8 cellular contexts compared by ENCODE assay signal in the genomic region with DNA sequence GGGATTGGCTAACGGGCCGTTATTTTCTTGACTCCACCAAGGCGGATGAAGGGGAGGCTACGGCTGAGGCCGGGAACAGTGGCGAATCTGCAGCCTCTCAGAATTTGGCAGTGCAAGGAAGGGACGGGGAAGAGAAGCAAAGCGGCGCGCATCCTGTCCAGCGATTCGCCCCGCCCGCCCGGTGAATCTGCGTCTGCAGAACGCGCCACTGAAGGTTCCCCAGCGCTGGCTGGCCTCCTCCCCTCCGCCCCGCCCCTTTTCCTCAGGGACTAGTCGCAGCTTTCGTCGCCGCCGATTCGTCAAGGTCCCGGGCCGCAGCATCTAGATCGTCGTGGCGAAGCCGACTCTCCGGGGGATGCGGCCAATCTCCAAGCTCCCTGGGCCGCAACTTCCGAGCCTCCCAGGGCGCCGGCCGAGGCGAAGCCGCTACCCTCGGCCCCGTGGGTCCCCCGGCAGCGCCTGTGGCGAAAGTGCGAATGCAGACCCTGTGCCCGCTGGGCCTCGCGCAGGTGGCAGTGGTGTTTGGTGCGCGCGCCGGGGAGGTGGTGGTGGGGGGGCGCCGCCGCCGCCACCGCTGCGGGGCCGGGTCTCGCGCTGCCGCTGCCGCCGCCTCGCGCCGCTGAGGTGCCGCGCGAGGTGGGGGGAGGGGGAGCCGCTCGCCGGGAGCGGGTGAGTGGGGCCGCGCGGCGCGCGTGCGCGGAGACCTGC. TPM values are rescaled to one million over a fixed set of nuclear protein-coding genes. Genes with fewer than 3 reads are reported as not detected.
DNase-seq lines count a peak whose midpoint lies in the region; ATAC-seq and TF ChIP-seq lines count a peak whose summit lies in the region.

A gene (plus strand): TSS at position 299 of the 708 bp plus-strand sequence. CDS start 978 bp downstream, outside the sequence.

- no peaks in the 10 kb centered on the region for H3K27me3 ChIP-seq in naive thymus-derived CD4-positive, alpha-beta T cell (ENCODE audit: control insufficient read depth in 2 of 2, insufficient read depth in 2 of 2, low read length in 2 of 2)

- CTCF ChIA-PET in naive thymus-derived CD4-positive, alpha-beta T cell (lab: Charles Lee): interaction anchor here (1.1 kb wide), 1 partner anchor 113 kb away, joined by 5 read pairs; no protein-coding TSS in a partner anchor

- peak within 1 kb of the TSS; percentile 93 for H3K27ac ChIP-seq in naive thymus-derived CD4-positive, alpha-beta T cell (ENCODE audit: low read depth, low read length)

- peaks cover 6 to 37% (median 13%) of the 10 kb centered on the region in 3 experiments for H3K36me3 ChIP-seq in naive thymus-derived CD4-positive, alpha-beta T cell (ENCODE audit: control insufficient read depth in 2 of 3, insufficient read depth in 3 of 3, low read length in 3 of 3)

- POLR2A ChIA-PET in naive thymus-derived CD4-positive, alpha-beta T cell (lab: Charles Lee): interaction anchor here (0.6 to 2.1 kb wide), 9 partner anchors 19 to 519 kb away, joined by 3 to 7 read pairs (median 4); a partner anchor contains a TSS

- H3K36me3 Mint-ChIP-seq in naive thymus-derived CD4-positive, alpha-beta T cell: peaks cover 6 to 21% (median 14%) of the 10 kb centered on the region in 5 donors
- H3K36me3 Mint-ChIP-seq in stimulated activated effector memory CD8-positive, alpha-beta T cell treated with anti-CD3 and anti-CD28 coated beads, Interleukin-12 subunit alpha, Interleukin-12 subunit beta, amount 100 ng/mL, for 72 hours: peaks cover 55% of the 10 kb centered on the region

- peak; percentile 93 for ATAC-seq in naive thymus-derived CD4-positive, alpha-beta T cell
- ATAC-seq in stimulated activated effector memory CD8-positive, alpha-beta T cell treated with anti-CD3 and anti-CD28 coated beads, Interleukin-12 subunit alpha, Interleukin-12 subunit beta, amount 100 ng/mL, for 72 hours: peak; percentile 91

- peaks cover 23 to 46% (median 29%) of the 10 kb centered on the region in 7 donors for H3K4me1 Mint-ChIP-seq in naive thymus-derived CD4-positive, alpha-beta T cell
- H3K4me1 Mint-ChIP-seq in stimulated activated effector memory CD8-positive, alpha-beta T cell treated with anti-CD3 and anti-CD28 coated beads, Interleukin-12 subunit alpha, Interleukin-12 subunit beta, amount 100 ng/mL, for 72 hours: peaks cover 39% of the 10 kb centered on the region

- peaks cover 16 to 22% of the 10 kb centered on the region in 2 donors for H3K4me1 ChIP-seq in naive thymus-derived CD4-positive, alpha-beta T cell (ENCODE audit: control insufficient read depth in 2 of 2, insufficient read depth in 2 of 2, low read length in 2 of 2)

- peaks cover 0 to 3% (median 0%) of the 10 kb centered on the region in 5 donors for H3K27me3 Mint-ChIP-seq in naive thymus-derived CD4-positive, alpha-beta T cell

- peak within 1 kb of the TSS; percentile 97 to 100 (median 98) for H3K27ac Mint-ChIP-seq in naive thymus-derived CD4-positive, alpha-beta T cell
- peak within 1 kb of the TSS; percentile 99 for H3K27ac Mint-ChIP-seq in stimulated activated effector memory CD8-positive, alpha-beta T cell treated with anti-CD3 and anti-CD28 coated beads, Interleukin-12 subunit alpha, Interleukin-12 subunit beta, amount 100 ng/mL, for 72 hours

- DNase-seq in Daoy (ENCODE audit: low read depth) (peak; percentile 96), H4 (ENCODE audit: low spot score) (peak; percentile 94), LNCaP clone FGC (ENCODE audit: low read depth) (peak; percentile 83), RPMI8226 (peak; percentile 99), fibroblast of gingiva (ENCODE audit: low read depth) (peak; percentile 97)
- peak; percentile 92 to 96 for DNase-seq in activated T-helper 1 cell treated with anti-CD3 and anti-CD28 coated beads, Interleukin-2, amount 50 U/mL, for 16 hours (ENCODE audit: low read depth in 1 of 2, low spot score in 1 of 2)
- peak; percentile 94 to 99 (median 97) for DNase-seq in naive thymus-derived CD4-positive, alpha-beta T cell
- DNase-seq in stimulated activated effector memory CD8-positive, alpha-beta T cell treated with anti-CD3 and anti-CD28 coated beads, Interleukin-12 subunit alpha, Interleukin-12 subunit beta, amount 100 ng/mL, for 72 hours (ENCODE audit: low spot score in 2 of 2): peak; percentile 92 to 98

- H3K9me3 ChIP-seq in naive thymus-derived CD4-positive, alpha-beta T cell (ENCODE audit: control insufficient read depth in 2 of 3, low read length in 3 of 3): no peaks in the 10 kb centered on the region

- peak within 1 kb of the TSS; percentile 81 to 97 (median 96) for H3K4me3 Mint-ChIP-seq in naive thymus-derived CD4-positive, alpha-beta T cell
- H3K4me3 Mint-ChIP-seq in stimulated activated effector memory CD8-positive, alpha-beta T cell treated with anti-CD3 and anti-CD28 coated beads, Interleukin-12 subunit alpha, Interleukin-12 subunit beta, amount 100 ng/mL, for 72 hours: peak within 1 kb of the TSS; percentile 89

- peak within 1 kb of the TSS; percentile 88 for H3K4me3 ChIP-seq in LNCaP clone FGC (ENCODE audit: low read depth, low read length)
- H3K4me3 ChIP-seq in naive thymus-derived CD4-positive, alpha-beta T cell (ENCODE audit: low read length): peak within 1 kb of the TSS; percentile 100

- H3K9me3 Mint-ChIP-seq in naive thymus-derived CD4-positive, alpha-beta T cell: no peaks in the 10 kb centered on the region
- no peaks in the 10 kb centered on the region for H3K9me3 Mint-ChIP-seq in stimulated activated effector memory CD8-positive, alpha-beta T cell treated with anti-CD3 and anti-CD28 coated beads, Interleukin-12 subunit alpha, Interleukin-12 subunit beta, amount 100 ng/mL, for 72 hours

- no peak for TF ChIP-seq CTCF in LNCaP clone FGC (IDR thresholded peaks at IDR 0.05; ENCODE audit: control insufficient read depth, extremely low read depth, insufficient read depth)

- intact Hi-C loops in naive thymus-derived CD4-positive, alpha-beta T cell (cut with micrococcal nuclease): loop anchor here (1.0 to 10.0 kb wide), 17 partner anchors 8 to 917 kb away; a partner anchor contains a TSS

RNA-seq across cellular contexts. Expression of the gene that starts here (rescaled TPM):
- 1.0 and 1.1 TPM in 2 replicates for total RNA-seq in Daoy (2014; rRNA removed; shearing (Covaris generic))
- 1.4 and 1.7 TPM in 2 replicates for total RNA-seq in H4 (2014; rRNA removed; shearing (Covaris generic))
- total RNA-seq in naive thymus-derived CD4-positive, alpha-beta T cell: 10 to 100 TPM; 27.0 to 47.2 (median 36.8) TPM
- polyA plus RNA-seq in naive thymus-derived CD4-positive, alpha-beta T cell: 1 to 10 TPM; 1.3 to 2.5 TPM

Comparison
In these comparisons a context has a peak if more than half of its experiments do, and no peak if none do; other contexts are left out.
1. Peak in every context shown above with its lines: DNase-seq, ATAC-seq, H3K4me3 ChIP-seq and H3K27ac ChIP-seq.
2. RNA of the gene that starts here (total RNA-seq): 27.0 to 47.2 TPM in naive thymus-derived CD4-positive, alpha-beta T cell; 1.4 to 1.7 TPM in H4 and 1.0 to 1.1 TPM in Daoy; every median in the first group is over 10 times any median in the second.